ENCODE assay signal across 23 cellular contexts in genomic region chr2:64980192-64980591, GRCh38. TPM values are rescaled to one million over a fixed set of nuclear protein-coding genes. Genes with fewer than 3 reads are reported as not detected.
DNase-seq lines count a peak whose midpoint lies in the region; ATAC-seq, FAIRE-seq and TF ChIP-seq lines count a peak whose summit lies in the region.
"Had no signal": no experiment of that assay in that cellular context is flagged by ENCODE, and none has a peak within 500 bp of the region (broad histone marks: within the 10 kb centered on the region; RNA-seq: fewer than 3 reads in every experiment).

No MANE protein-coding gene starts in this region.

- intact Hi-C loops in IMR-90 (cut with micrococcal nuclease) (no loop called here), Calu3 (cut with micrococcal nuclease; ENCODE audit: unreplicated experiment) (no loop called here)

- H3K23ac ChIP-seq in IMR-90 (ENCODE audit: low read depth, low read length) = no peak overlapping the region

- peaks cover 3% of the 10 kb centered on the region for H3K4me1 Mint-ChIP-seq in Calu3 (ENCODE audit: low read depth, unreplicated experiment)
- H3K4me1 Mint-ChIP-seq: T-cell had no signal

- no peak overlapping the region for H3K4me3 Mint-ChIP-seq in Calu3 (ENCODE audit: low read depth, unreplicated experiment)
- H3K4me3 Mint-ChIP-seq: CD4-positive, alpha-beta T cell; GM23338; IgD-negative memory B cell; T-cell had no signal

- no peak overlapping the region for H3K4me3 ChIP-seq in BLaER1
- no peak overlapping the region for H3K4me3 ChIP-seq in IMR-90 (ENCODE audit: insufficient read depth, low read depth, low read length)
- H3K4me3 ChIP-seq in keratinocyte (ENCODE audit: control insufficient read depth in 2 of 3, extremely low read depth in 1 of 3, insufficient read depth in 2 of 3, low read depth in 1 of 3, low read length in 3 of 3) = no peak overlapping the region
- H3K4me3 ChIP-seq: GM23338, HAP-1, MG63 had no signal

- H2BK15ac ChIP-seq in IMR-90 (ENCODE audit: low read depth, low read length) = no peak overlapping the region

- H3K27ac ChIP-seq in BLaER1 = no peak overlapping the region
- no peak overlapping the region for H3K27ac ChIP-seq in IMR-90 (ENCODE audit: insufficient read depth, low read length)
- peak overlapping the region; percentile 65 for H3K27ac ChIP-seq in RWPE1
- H3K27ac ChIP-seq in keratinocyte (ENCODE audit: control insufficient read depth, insufficient read depth, low read length) = peak overlapping the region; percentile 14

- no peak overlapping the region for H2AK9ac ChIP-seq in IMR-90 (replicated peaks; ENCODE audit: low read depth, low read length, poor library complexity)

- H3K14ac ChIP-seq in IMR-90 (replicated peaks; ENCODE audit: low read depth, low read length) = no peak overlapping the region

- no peak overlapping the region for H3K27ac Mint-ChIP-seq in Calu3 (ENCODE audit: unreplicated experiment)
- H3K27ac Mint-ChIP-seq: CD4-positive, alpha-beta T cell; GM23338; IgD-negative memory B cell; T-cell had no signal

- H3K36me3 Mint-ChIP-seq in Calu3 (ENCODE audit: insufficient read depth, unreplicated experiment) = no peaks in the 10 kb centered on the region
- H3K36me3 Mint-ChIP-seq: T-cell had no signal

- no peak overlapping the region for H2BK20ac ChIP-seq in IMR-90 (ENCODE audit: low read depth, low read length)

- no peak overlapping the region for H4K8ac ChIP-seq in IMR-90 (ENCODE audit: low read depth in 2 of 2, low read length in 2 of 2)

- no peak overlapping the region for H3K56ac ChIP-seq in IMR-90 (ENCODE audit: extremely low read depth, insufficient read depth, low read length)

- no peak for TF ChIP-seq POLR2A in IMR-90 (IDR thresholded peaks at IDR 0.05; ENCODE audit: low read depth, low read length)

- H4K91ac ChIP-seq in IMR-90 (ENCODE audit: insufficient read depth, low read depth, low read length) = no peak overlapping the region

- in situ Hi-C loops in IMR-90 (cut with MboI; ENCODE audit: low sequenced_read_pairs) = no loop called here

- H3K27me3 ChIP-seq in BLaER1 = no peaks in the 10 kb centered on the region
- no peaks in the 10 kb centered on the region for H3K27me3 ChIP-seq in IMR-90 (ENCODE audit: control insufficient read depth, insufficient read depth, low read length)
- H3K27me3 ChIP-seq in keratinocyte (ENCODE audit: control insufficient read depth, extremely low read depth, insufficient read depth, low read length) = no peaks in the 10 kb centered on the region
- H3K27me3 ChIP-seq: MG63 had no signal

- TF ChIP-seq CTCF in IMR-90 (conservative IDR thresholded peaks at IDR 0.05; ENCODE audit: low read depth, low read length) (no peak), RWPE1 (conservative IDR thresholded peaks at IDR 0.05; ENCODE audit: low read depth) (no peak), keratinocyte (optimal IDR thresholded peaks at IDR 0.05 in 1 of 3, IDR thresholded peaks at IDR 0.05 in 1 of 3, conservative IDR thresholded peaks at IDR 0.05 in 1 of 3; ENCODE audit: extremely low read depth in 1 of 3, insufficient read depth in 2 of 3, low read length in 3 of 3) (no peak), Calu3 (IDR thresholded peaks at IDR 0.05; ENCODE audit: unreplicated experiment) (no peak)

- H3K9me1 ChIP-seq in IMR-90 (ENCODE audit: insufficient read depth, low read length) = peaks cover 12% of the 10 kb centered on the region
- H3K9me1 ChIP-seq in keratinocyte (ENCODE audit: control insufficient read depth, extremely low read depth, insufficient read depth, low read length) = no peaks in the 10 kb centered on the region

- no peaks in the 10 kb centered on the region for H3K9me3 Mint-ChIP-seq in Calu3 (ENCODE audit: low read depth, unreplicated experiment)
- H3K9me3 Mint-ChIP-seq: CD4-positive, alpha-beta T cell; GM23338; IgD-negative memory B cell; T-cell had no signal

- H4K5ac ChIP-seq in IMR-90 (ENCODE audit: low read depth, low read length) = no peak overlapping the region

- no peaks in the 10 kb centered on the region for H3K36me3 ChIP-seq in BLaER1
- no peaks in the 10 kb centered on the region for H3K36me3 ChIP-seq in IMR-90 (ENCODE audit: control insufficient read depth, insufficient read depth, low read length)
- no peaks in the 10 kb centered on the region for H3K36me3 ChIP-seq in keratinocyte (ENCODE audit: control insufficient read depth in 2 of 2, extremely low read depth in 1 of 2, insufficient read depth in 2 of 2, low read length in 2 of 2)
- H3K36me3 ChIP-seq: HAP-1, MG63 had no signal

- H3K4me2 ChIP-seq in BLaER1 (peak overlapping the region; percentile 56), IMR-90 (ENCODE audit: low read depth, low read length) (no peak overlapping the region), keratinocyte (ENCODE audit: control insufficient read depth, extremely low read depth, insufficient read depth, low read depth, low read length) (peak overlapping the region; percentile 41)
- H3K4me2 ChIP-seq: GM23338 had no signal

- H3K79me2 ChIP-seq in keratinocyte (ENCODE audit: control insufficient read depth, insufficient read depth, low read length) = no peaks in the 10 kb centered on the region

- DNase-seq in IMR-90 (no peak), RWPE1 (ENCODE audit: low spot score) (no peak), keratinocyte (ENCODE audit: low read depth, low spot score) (no peak), HUDEP-2 (lab: John Stamatoyannopoulos, UW; ENCODE audit: unreplicated experiment in 76 of 76) (no peak), Calu3 (no peak), DMS 273 (lab: John Stamatoyannopoulos, UW; ENCODE audit: unreplicated experiment) (no peak), NCI-H748 treated with DMSO at 0.1 percent for 48 hours (lab: John Stamatoyannopoulos, UW) (no peak)
- DNase-seq: CD4-positive, alpha-beta T cell; COR-L47; Kasumi-1; MG63; NCI-H1092 treated with DMSO at 0.1 percent for 48 hours; NCI-H2081; NCI-H345; NCI-H526; T-cell had no signal

- H3K79me1 ChIP-seq in IMR-90 (ENCODE audit: low read depth in 1 of 2, low read length in 2 of 2) = no peaks in the 10 kb centered on the region

- H2AFZ ChIP-seq in IMR-90 (replicated peaks; ENCODE audit: low read length, poor library complexity) (no peak overlapping the region), keratinocyte (ENCODE audit: control insufficient read depth, low read length) (peak overlapping the region; percentile 37)
- H2AFZ ChIP-seq: GM23338 had no signal

- no peak for ATAC-seq in IMR-90 (ENCODE audit: low read depth)
- ATAC-seq: GM23338, SK-N-SH treated with all-trans-retinoic acid at 6 μM for 48 hours, T-cell had no signal

- H3K4ac ChIP-seq in IMR-90 (ENCODE audit: low read depth, low read length) = 0 out of 2 replicates have a peak overlapping the region, but pooled peaks have one; percentile 19

- no peak overlapping the region for H2BK120ac ChIP-seq in IMR-90 (ENCODE audit: low read depth, low read length)

- H2AK5ac ChIP-seq in IMR-90 (ENCODE audit: low read depth, low read length) = no peak overlapping the region

- CTCF ChIA-PET in IMR-90 (lab: Yijun Ruan, JAX) (no interaction called here), RWPE1 (lab: Yijun Ruan, JAX) (no interaction called here), Calu3 (lab: Charles Lee) (no interaction called here)

- peaks cover 18% of the 10 kb centered on the region for H3K27me3 Mint-ChIP-seq in Calu3 (ENCODE audit: unreplicated experiment)
- H3K27me3 Mint-ChIP-seq: CD4-positive, alpha-beta T cell; IgD-negative memory B cell; T-cell had no signal

- H3K4me1 ChIP-seq in BLaER1 (peaks cover 17% of the 10 kb centered on the region), IMR-90 (ENCODE audit: control insufficient read depth, insufficient read depth, low read length) (peaks cover 14% of the 10 kb centered on the region), keratinocyte (ENCODE audit: control insufficient read depth, extremely low read depth, insufficient read depth, low read length) (peaks cover 24% of the 10 kb centered on the region)
- H3K4me1 ChIP-seq: HAP-1 had no signal

- BruUV-seq in IMR-90 (replicated peaks; lab: Mats Ljungman, UMichigan) (no TSS peak), Calu3 (replicated peaks; lab: Mats Ljungman, UMichigan) (no TSS peak)

- no peak overlapping the region for H3K18ac ChIP-seq in IMR-90 (ENCODE audit: low read depth, low read length)

- dilution Hi-C loops in IMR-90 (cut with HindIII; ENCODE audit: low sequenced_read_pairs, unreplicated experiment) = no loop called here
- dilution Hi-C loops in keratinocyte (cut with MboI; ENCODE audit: extremely low pct_ligation_motif_present, low sequenced_read_pairs) = no loop called here

- no peaks in the 10 kb centered on the region for H4K20me1 ChIP-seq in BLaER1
- peaks cover 4% of the 10 kb centered on the region; the same call in 1 of the 2 replicates for H4K20me1 ChIP-seq in IMR-90 (ENCODE audit: insufficient read depth, low read length)
- H4K20me1 ChIP-seq in keratinocyte (ENCODE audit: control insufficient read depth, extremely low read depth, insufficient read depth, low read length) = no peaks in the 10 kb centered on the region

- H3K9me3 ChIP-seq in BLaER1 (no peaks in the 10 kb centered on the region), IMR-90 (ENCODE audit: control insufficient read depth, insufficient read depth, low read length) (no peaks in the 10 kb centered on the region), keratinocyte (ENCODE audit: control insufficient read depth, low read depth, low read length) (no peaks in the 10 kb centered on the region)
- H3K9me3 ChIP-seq: HAP-1, MG63 had no signal

- no peak overlapping the region for H3K9ac ChIP-seq in BLaER1
- H3K9ac ChIP-seq in IMR-90 (ENCODE audit: low read depth, low read length) = no peak overlapping the region
- no peak overlapping the region for H3K9ac ChIP-seq in keratinocyte (ENCODE audit: control insufficient read depth, extremely low read depth, insufficient read depth, low read length)

- POLR2A ChIA-PET in IMR-90 (lab: Charles Lee; ENCODE audit: unreplicated experiment) = no interaction called here
- POLR2A ChIA-PET in RWPE1 (lab: Yijun Ruan, JAX; ENCODE audit: low non-redundant PET) = no interaction called here

- no peak for TF ChIP-seq RAD21 in IMR-90 (IDR thresholded peaks at IDR 0.05; ENCODE audit: low read length)

- H2BK5ac ChIP-seq in IMR-90 (ENCODE audit: low read depth, low read length, poor library complexity, severe bottlenecking) = no peak overlapping the region

- no CpG with 5 or more reads among the region's 1 CpG for WGBS in IMR-90 (ENCODE audit: extremely low coverage in 2 of 2, insufficient read length in 1 of 2), 2 experiments

- FAIRE-seq in keratinocyte (lab: Jason Lieb, UNC) = no peak
- FAIRE-seq: A204.1, G401.6 had no signal

RNA-seq across cellular contexts. Expression of gene SLC1A4, which starts 9.0 kb away (rescaled TPM):
- 6.9 and 8.1 TPM in 2 replicates for total RNA-seq in IMR-90 (2012; rRNA removed)
- 5.9 and 6.8 TPM in 2 replicates for polyA plus RNA-seq in IMR-90 (2012; rRNA removed)
- 3.6 and 4.9 TPM in 2 replicates for polyA plus RNA-seq in IMR-90 (2012; cell fraction: cytosol; rRNA removed)
- polyA plus RNA-seq in IMR-90 (2012; cell fraction: nucleus; rRNA removed; ENCODE audit: low replicate concordance) = 5.5 and 6.4 TPM in 2 replicates
- polyA plus RNA-seq in keratinocyte = 6.3 to 9.2 TPM (median 8.2 TPM) in 3 replicates
- polyA plus RNA-seq in keratinocyte (2011; ENCODE audit: low read depth) = 8.0 TPM
- polyA plus RNA-seq in keratinocyte (2011; cell fraction: cytosol; rRNA removed) = 6.0 and 7.4 TPM in 2 replicates
- polyA plus RNA-seq in keratinocyte (2011; cell fraction: nucleus; rRNA removed) = 16.6 and 17.1 TPM in 2 replicates
- polyA plus RNA-seq in keratinocyte (2012; ENCODE audit: low replicate concordance) = 8.3 and 9.0 TPM in 2 replicates
- 14.6 to 32.8 TPM (median 16.0 TPM) in 3 replicates for polyA minus RNA-seq in keratinocyte
- 16.1 TPM for polyA minus RNA-seq in keratinocyte (2011; cell fraction: cytosol; rRNA and poly(A)+ RNA removed)
- polyA minus RNA-seq in keratinocyte (2011; cell fraction: nucleus; rRNA and poly(A)+ RNA removed) = 15.9 and 19.9 TPM in 2 replicates
- total RNA-seq in Calu3 (2022) = 15.4 and 22.9 TPM in 2 replicates

Comparison
In these comparisons a context has a peak if more than half of its experiments do, and no peak if none do; other contexts are left out.
1. H3K27ac ChIP-seq: peak in RWPE1 (single experiment) and keratinocyte (single experiment); none in BLaER1 (single experiment) and IMR-90 (single experiment).